ENCODE assay signal across 28 cellular contexts in the genomic region with DNA sequence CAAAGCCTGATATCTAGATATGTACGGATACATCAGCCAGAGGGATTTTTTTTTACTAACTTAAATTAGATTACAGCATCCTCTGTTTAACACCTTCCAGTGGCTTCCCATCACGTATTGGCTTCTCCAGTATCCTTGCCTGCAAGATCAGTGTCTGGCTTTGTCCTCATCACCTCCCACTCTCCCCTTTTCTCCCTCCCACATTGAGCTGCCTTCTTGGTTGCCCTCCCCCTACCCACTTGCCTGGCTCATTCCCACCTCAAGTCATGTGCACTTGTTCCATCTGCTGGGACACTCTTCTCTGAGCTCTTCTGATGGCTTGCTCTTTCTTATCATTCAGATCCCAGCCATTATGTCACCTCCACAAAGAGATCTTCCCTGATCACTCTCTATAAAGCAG.
"Had no signal": no experiment of that assay in that cellular context is flagged by ENCODE, and none has a peak within 500 bp of the region (broad histone marks: within the 10 kb centered on the region; RNA-seq: fewer than 3 reads in every experiment).

No MANE protein-coding gene starts in this region.

- H3K4me3 ChIP-seq: colonic mucosa, coronary artery, dorsolateral prefrontal cortex, esophagus muscularis mucosa, esophagus squamous epithelium, gastrocnemius medialis, gastroesophageal sphincter, heart left ventricle, heart right ventricle had no signal

- H3K4me3 Mint-ChIP-seq: dendritic cell treated with granulocyte-macrophage colony-stimulating factor and Interleukin-4, amounts not matched to agents 40 ng/mL and 50 ng/mL, for 4 days; effector memory CD8-positive, alpha-beta T cell had no signal

- H3K27ac Mint-ChIP-seq: dendritic cell treated with granulocyte-macrophage colony-stimulating factor and Interleukin-4, amounts not matched to agents 40 ng/mL and 50 ng/mL, for 4 days; effector memory CD8-positive, alpha-beta T cell had no signal

- H3K4me1 ChIP-seq: colonic mucosa, esophagus muscularis mucosa, esophagus squamous epithelium, foreskin keratinocyte, gastrocnemius medialis, gastroesophageal sphincter, heart left ventricle had no signal

- H3K27ac ChIP-seq: colonic mucosa, coronary artery, dorsolateral prefrontal cortex, epithelial cell of prostate, esophagus muscularis mucosa, esophagus squamous epithelium, foreskin keratinocyte, gastrocnemius medialis, gastroesophageal sphincter, heart left ventricle, heart right ventricle had no signal

- H3K9me3 Mint-ChIP-seq: dendritic cell treated with granulocyte-macrophage colony-stimulating factor and Interleukin-4, amounts not matched to agents 40 ng/mL and 50 ng/mL, for 4 days; effector memory CD8-positive, alpha-beta T cell had no signal

- H3K27me3 ChIP-seq: colonic mucosa, foreskin keratinocyte, gastroesophageal sphincter had no signal

- DNase-seq: colonic mucosa; cortex of kidney; dermis blood vessel endothelial cell; dorsolateral prefrontal cortex; effector CD4-positive, alpha-beta T cell; effector CD8-positive, alpha-beta T cell; effector memory CD4-positive, alpha-beta T cell; effector memory CD8-positive, alpha-beta T cell; erythroblast; esophagus squamous epithelium; foreskin fibroblast; foreskin keratinocyte; foreskin melanocyte; gastrocnemius medialis; glutamatergic neuron; head of caudate nucleus; heart left ventricle; heart right ventricle had no signal

- ATAC-seq: effector memory CD8-positive, alpha-beta T cell; esophagus mucosa; foreskin keratinocyte; gastrocnemius medialis; gastroesophageal sphincter; heart left ventricle; heart right ventricle had no signal

- H3K36me3 ChIP-seq: colonic mucosa, esophagus muscularis mucosa, esophagus squamous epithelium, gastrocnemius medialis, gastroesophageal sphincter, heart left ventricle, heart right ventricle had no signal

- FAIRE-seq: colon, endometrium, endothelial cell of umbilical vein, frontal cortex had no signal

- H3K9me3 ChIP-seq: colonic mucosa, esophagus muscularis mucosa, esophagus squamous epithelium, gastrocnemius medialis, gastroesophageal sphincter, heart left ventricle, heart right ventricle had no signal
